2 cellular contexts compared by ENCODE assay signal in genomic region chr7:98359395-98359794, GRCh38.
TF ChIP-seq lines count a peak whose summit lies in the region.

No MANE protein-coding gene starts in this region.

TF ChIP-seq in A549, 52 proteins besides CTCF, POLR2A, EP300 and RAD21:
- TF ChIP-seq FOSB (CRISPR knock-in tag; IDR thresholded peaks at IDR 0.05) (no peak), CHD2 (IDR thresholded peaks at IDR 0.05; ENCODE audit: low read length, partially characterized antibody) (no peak), BCL3 (IDR thresholded peaks at IDR 0.05) (no peak), RARB (CRISPR knock-in tag; IDR thresholded peaks at IDR 0.05) (no peak), NPAS2 (CRISPR knock-in tag; IDR thresholded peaks at IDR 0.05; ENCODE audit: borderline replicate concordance) (no peak), JUNB (IDR thresholded peaks at IDR 0.05) (no peak), PHF8 (IDR thresholded peaks at IDR 0.05; ENCODE audit: borderline replicate concordance, low read depth) (no peak), POLR2AphosphoS2 (conservative IDR thresholded peaks at IDR 0.05; ENCODE audit: low read length) (no peak), FOSL2 (IDR thresholded peaks at IDR 0.05) (no peak), FOSL2 (CRISPR knock-in tag; IDR thresholded peaks at IDR 0.05) (no peak), ZC3H11A (IDR thresholded peaks at IDR 0.05) (no peak), RFX5 (IDR thresholded peaks at IDR 0.05) (no peak), MAX (IDR thresholded peaks at IDR 0.05) (no peak), HOXA7 (CRISPR knock-in tag; IDR thresholded peaks at IDR 0.05) (no peak), TFCP2L1 (CRISPR knock-in tag; IDR thresholded peaks at IDR 0.05) (no peak)

TF ChIP-seq in H1, 55 proteins besides CTCF, POLR2A, EP300 and RAD21:
- no peak for TF ChIP-seq YY1 (IDR thresholded peaks at IDR 0.05; ENCODE audit: low read depth, low read length)
- no peak for TF ChIP-seq BCL11A (IDR thresholded peaks at IDR 0.05; ENCODE audit: low read depth in 2 of 2, low read length in 2 of 2)
- no peak for TF ChIP-seq RBBP5 (IDR thresholded peaks at IDR 0.05; ENCODE audit: borderline replicate concordance, low read depth, low read length)
- TF ChIP-seq ATF2 (IDR thresholded peaks at IDR 0.05; ENCODE audit: low read length): no peak
- TF ChIP-seq MAFK (IDR thresholded peaks at IDR 0.05; ENCODE audit: low read depth, low read length): no peak
TF ChIP-seq in H1: peak in this region for 0.
